In genomic region chr19:58407658-58408151, GRCh38 we compare ENCODE assay signal across 8 cellular contexts. TPM values are rescaled to one million over a fixed set of nuclear protein-coding genes. Genes with fewer than 3 reads are reported as not detected.
DNase-seq lines count a peak whose midpoint lies in the region; ATAC-seq and TF ChIP-seq lines count a peak whose summit lies in the region.

No MANE protein-coding gene starts in this region.

- H3K27me3 Mint-ChIP-seq in central memory CD8-positive, alpha-beta T cell = no peaks in the 10 kb centered on the region

- peak overlapping the region; percentile 95 to 98 for H3K18ac ChIP-seq in mesenchymal stem cell (ENCODE audit: low read depth in 1 of 2, low read length in 2 of 2)

- H3K36me3 ChIP-seq in MM.1S (replicated peaks; ENCODE audit: insufficient read depth, low read length) = no peaks in the 10 kb centered on the region
- peaks cover 0 to 3% of the 10 kb centered on the region in 2 experiments for H3K36me3 ChIP-seq in mesenchymal stem cell (ENCODE audit: control insufficient read depth in 1 of 2, insufficient read depth in 2 of 2, low read depth in 1 of 2, low read length in 2 of 2)
- H3K36me3 ChIP-seq in urinary bladder (ENCODE audit: insufficient read depth) = no peaks in the 10 kb centered on the region

- H3K4me1 ChIP-seq in MM.1S (ENCODE audit: low read length) (0 out of 2 replicates have a peak, but pooled peaks cover 6% of the 10 kb centered on the region), mesenchymal stem cell (ENCODE audit: control insufficient read depth, insufficient read depth, low read depth, low read length) (peaks cover 21% of the 10 kb centered on the region), urinary bladder (ENCODE audit: insufficient read depth) (no peaks in the 10 kb centered on the region)

- peak overlapping the region; percentile 94 for H2BK15ac ChIP-seq in mesenchymal stem cell (ENCODE audit: low read depth, poor library complexity, severe bottlenecking)

- H2BK120ac ChIP-seq in mesenchymal stem cell (ENCODE audit: low read depth, low read length) = peak overlapping the region; percentile 73

- H3F3A ChIP-seq in MM.1S (ENCODE audit: insufficient read depth, low read length) = no peaks in the 10 kb centered on the region

- peak overlapping the region; percentile 97 for H3K27ac Mint-ChIP-seq in central memory CD8-positive, alpha-beta T cell (ENCODE audit: low read depth)

- no peak overlapping the region for H3K27ac ChIP-seq in MM.1S (ENCODE audit: low read length)
- H3K27ac ChIP-seq in mesenchymal stem cell (ENCODE audit: low read length, poor library complexity, severe bottlenecking) = peak overlapping the region; percentile 59
- peak overlapping the region; percentile 76 for H3K27ac ChIP-seq in urinary bladder (ENCODE audit: low read depth)

- H3K9me3 Mint-ChIP-seq in central memory CD8-positive, alpha-beta T cell = no peaks in the 10 kb centered on the region

- H3K4me3 ChIP-seq in MM.1S (ENCODE audit: low read length) = peak overlapping the region; percentile 95
- peak overlapping the region; percentile 98 to 99 for H3K4me3 ChIP-seq in mesenchymal stem cell (ENCODE audit: insufficient read depth in 1 of 2, low read depth in 1 of 2, low read length in 2 of 2)
- peak overlapping the region; percentile 80 for H3K4me3 ChIP-seq in urinary bladder (ENCODE audit: low read depth, low read length)

- no peaks in the 10 kb centered on the region for H3K27me3 ChIP-seq in MM.1S (replicated peaks; ENCODE audit: insufficient read depth, low read length)
- no peaks in the 10 kb centered on the region for H3K27me3 ChIP-seq in mesenchymal stem cell (ENCODE audit: control insufficient read depth in 1 of 2, insufficient read depth in 1 of 2, low read length in 2 of 2)

- in situ Hi-C loops in ACHN (cut with HindIII; ENCODE audit: low pct_ligation_motif_present, low pct_unique_long_range_greater_than_20kb, low sequenced_read_pairs) = no loop called here

- H3K9me3 ChIP-seq in MM.1S (replicated peaks; ENCODE audit: insufficient read depth, low read length) (no peaks in the 10 kb centered on the region), mesenchymal stem cell (ENCODE audit: control insufficient read depth, low read length) (no peaks in the 10 kb centered on the region)

- H4K91ac ChIP-seq in mesenchymal stem cell (ENCODE audit: low read length) = peak overlapping the region; percentile 92

- peak overlapping the region; percentile 14 for H2AK5ac ChIP-seq in mesenchymal stem cell (ENCODE audit: low read length, severe bottlenecking)

- peak overlapping the region; percentile 76 to 99 for H3K4ac ChIP-seq in mesenchymal stem cell (ENCODE audit: low read depth in 1 of 2, low read length in 2 of 2)

- H2BK12ac ChIP-seq in mesenchymal stem cell (ENCODE audit: low read length in 2 of 2) = peak overlapping the region; percentile 28 to 78

- H3K36me3 Mint-ChIP-seq in central memory CD8-positive, alpha-beta T cell (ENCODE audit: insufficient read depth) = peaks cover 7% of the 10 kb centered on the region

- H3K79me1 ChIP-seq in mesenchymal stem cell (replicated peaks; ENCODE audit: low read length, poor library complexity, severe bottlenecking) = peaks cover 29% of the 10 kb centered on the region

- peak overlapping the region; percentile 67 for H3K9ac ChIP-seq in MM.1S (ENCODE audit: low read length)
- H3K9ac ChIP-seq in mesenchymal stem cell (ENCODE audit: low read length) = peak overlapping the region; percentile 98

- ATAC-seq in GM18867 (IDR thresholded peaks at IDR 0.05; ENCODE audit: unreplicated experiment) = peak; percentile 6
- ATAC-seq in central memory CD8-positive, alpha-beta T cell (replicated peaks; ENCODE audit: extremely low read depth, poor library complexity, severe bottlenecking) = no peak

- H3K14ac ChIP-seq in mesenchymal stem cell (ENCODE audit: low read length in 2 of 2) = peak overlapping the region in 1 of 2 experiments; percentile 19

- no peak for DNase-seq in MM.1S
- DNase-seq in central memory CD8-positive, alpha-beta T cell (ENCODE audit: low spot score in 2 of 2) = no peak
- peak; percentile 37 for DNase-seq in mesenchymal stem cell
- no peak for DNase-seq in T1000 (lab: John Stamatoyannopoulos, UW)
- no peak for DNase-seq in COR-L47 (lab: John Stamatoyannopoulos, UW)
- DNase-seq in ACHN = no peak

- peaks cover 41% of the 10 kb centered on the region for H3K4me1 Mint-ChIP-seq in central memory CD8-positive, alpha-beta T cell

- WGBS in mesenchymal stem cell = 28% methylated on average over 22 of the region's 22 CpGs
- WGBS in urinary bladder = 10% methylated on average over 22 of the region's 22 CpGs

- TF ChIP-seq CTCF in MM.1S (IDR thresholded peaks at IDR 0.05; ENCODE audit: low read length) = no peak

- H3K4me2 ChIP-seq in MM.1S (ENCODE audit: low read depth, low read length) = peak overlapping the region; percentile 97
- H3K4me2 ChIP-seq in mesenchymal stem cell (ENCODE audit: low read length, poor library complexity, severe bottlenecking) = peak overlapping the region; percentile 98

- H2BK5ac ChIP-seq in mesenchymal stem cell (ENCODE audit: low read depth, low read length, poor library complexity, severe bottlenecking) = no peak overlapping the region

- H3K79me2 ChIP-seq in MM.1S (ENCODE audit: low read length) = no peaks in the 10 kb centered on the region

- peak overlapping the region; percentile 92 to 94 for H3K23ac ChIP-seq in mesenchymal stem cell (ENCODE audit: low read length in 2 of 2)

- H2AFZ ChIP-seq in MM.1S (ENCODE audit: low read length) (peak overlapping the region; percentile 97), mesenchymal stem cell (ENCODE audit: low read depth, low read length) (peak overlapping the region; percentile 92)

- H4K20me1 ChIP-seq in MM.1S (ENCODE audit: insufficient read depth, low read length) = no peaks in the 10 kb centered on the region

- no peaks in the 10 kb centered on the region for H3K9me2 ChIP-seq in MM.1S (replicated peaks; ENCODE audit: insufficient read depth, low read length)

- H3K4me3 Mint-ChIP-seq in central memory CD8-positive, alpha-beta T cell = peak overlapping the region; percentile 91

- H4K8ac ChIP-seq in mesenchymal stem cell (ENCODE audit: low read length) = peak overlapping the region; percentile 86

RNA-seq across cellular contexts. Expression of gene ZNF584, which starts 0.7 kb away (rescaled TPM):
- 7.7 TPM for polyA plus RNA-seq in mesenchymal stem cell (2013, experiment 1 of 2)
- polyA plus RNA-seq in mesenchymal stem cell (2013, experiment 2 of 2) = 8.3 TPM
- total RNA-seq in urinary bladder = 13.6 TPM
- polyA plus RNA-seq in urinary bladder = 18.5 TPM

RNA-seq across cellular contexts. Expression of gene RNF225, which starts 12.2 kb away (rescaled TPM):
- not detected for polyA plus RNA-seq in mesenchymal stem cell (2013, experiment 1 of 2)
- polyA plus RNA-seq in mesenchymal stem cell (2013, experiment 2 of 2) = not detected
- total RNA-seq in urinary bladder = not detected
- polyA plus RNA-seq in urinary bladder = 0.11 TPM

RNA-seq across cellular contexts. Expression of gene RPS5, which starts 20.6 kb away (rescaled TPM):
- 995 TPM for polyA plus RNA-seq in mesenchymal stem cell (2013, experiment 1 of 2)
- 1,024 TPM for polyA plus RNA-seq in mesenchymal stem cell (2013, experiment 2 of 2)
- 1,214 TPM for total RNA-seq in urinary bladder
- 1,879 TPM for polyA plus RNA-seq in urinary bladder

RNA-seq across cellular contexts. Expression of gene ZNF837, which starts 26.9 kb away (rescaled TPM):
- 1.1 TPM for polyA plus RNA-seq in mesenchymal stem cell (2013, experiment 1 of 2)
- 1.5 TPM for polyA plus RNA-seq in mesenchymal stem cell (2013, experiment 2 of 2)
- 1.5 TPM for total RNA-seq in urinary bladder
- polyA plus RNA-seq in urinary bladder = 1.6 TPM

RNA-seq across cellular contexts. Expression of gene ZNF132, which starts 32.2 kb away (rescaled TPM):
- 0.68 TPM for polyA plus RNA-seq in mesenchymal stem cell (2013, experiment 1 of 2)
- 0.60 TPM for polyA plus RNA-seq in mesenchymal stem cell (2013, experiment 2 of 2)
- 11.9 TPM for total RNA-seq in urinary bladder
- polyA plus RNA-seq in urinary bladder = 2.3 TPM
